1 cellular context compared by ENCODE assay signal in genomic region chr3:193130576-193130975, GRCh38.
TF ChIP-seq lines count a peak whose summit lies in the region.

No MANE protein-coding gene starts in this region.

TF ChIP-seq in HepG2, 621 proteins besides CTCF, POLR2A, EP300 and RAD21 (continued from another document):
- TF ChIP-seq, protein P1, sequence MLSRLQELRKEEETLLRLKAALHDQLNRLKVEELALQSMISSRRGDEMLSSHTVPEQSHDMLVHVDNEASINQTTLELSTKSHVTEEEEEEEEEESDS (CRISPR knock-in tag; IDR thresholded peaks at IDR 0.05; ENCODE audit: borderline replicate concordance) = no peak
- TF ChIP-seq ZNF224 (CRISPR knock-in tag; IDR thresholded peaks at IDR 0.05) (no peak), PCBP2 (optimal IDR thresholded peaks at IDR 0.05; ENCODE audit: low read depth, low read length, poor library complexity, severe bottlenecking) (no peak), ZNF737 (CRISPR knock-in tag; IDR thresholded peaks at IDR 0.05; ENCODE audit: borderline replicate concordance) (no peak), CREBL2 (CRISPR knock-in tag; IDR thresholded peaks at IDR 0.05; ENCODE audit: borderline replicate concordance) (no peak), NFE2L2 (IDR thresholded peaks at IDR 0.05; ENCODE audit: low read length) (no peak)
- TF ChIP-seq, protein P2, sequence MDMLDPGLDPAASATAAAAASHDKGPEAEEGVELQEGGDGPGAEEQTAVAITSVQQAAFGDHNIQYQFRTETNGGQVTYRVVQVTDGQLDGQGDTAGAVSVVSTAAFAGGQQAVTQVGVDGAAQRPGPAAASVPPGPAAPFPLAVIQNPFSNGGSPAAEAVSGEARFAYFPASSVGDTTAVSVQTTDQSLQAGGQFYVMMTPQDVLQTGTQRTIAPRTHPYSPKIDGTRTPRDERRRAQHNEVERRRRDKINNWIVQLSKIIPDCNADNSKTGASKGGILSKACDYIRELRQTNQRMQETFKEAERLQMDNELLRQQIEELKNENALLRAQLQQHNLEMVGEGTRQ (IDR thresholded peaks at IDR 0.05; ENCODE audit: low read depth, low read length) = 0 out of 2 replicates have a peak, but pooled peaks have one; percentile 34
- TF ChIP-seq, protein P2 (CRISPR knock-in tag; IDR thresholded peaks at IDR 0.05; ENCODE audit: borderline replicate concordance) = no peak
- TF ChIP-seq, protein P3, sequence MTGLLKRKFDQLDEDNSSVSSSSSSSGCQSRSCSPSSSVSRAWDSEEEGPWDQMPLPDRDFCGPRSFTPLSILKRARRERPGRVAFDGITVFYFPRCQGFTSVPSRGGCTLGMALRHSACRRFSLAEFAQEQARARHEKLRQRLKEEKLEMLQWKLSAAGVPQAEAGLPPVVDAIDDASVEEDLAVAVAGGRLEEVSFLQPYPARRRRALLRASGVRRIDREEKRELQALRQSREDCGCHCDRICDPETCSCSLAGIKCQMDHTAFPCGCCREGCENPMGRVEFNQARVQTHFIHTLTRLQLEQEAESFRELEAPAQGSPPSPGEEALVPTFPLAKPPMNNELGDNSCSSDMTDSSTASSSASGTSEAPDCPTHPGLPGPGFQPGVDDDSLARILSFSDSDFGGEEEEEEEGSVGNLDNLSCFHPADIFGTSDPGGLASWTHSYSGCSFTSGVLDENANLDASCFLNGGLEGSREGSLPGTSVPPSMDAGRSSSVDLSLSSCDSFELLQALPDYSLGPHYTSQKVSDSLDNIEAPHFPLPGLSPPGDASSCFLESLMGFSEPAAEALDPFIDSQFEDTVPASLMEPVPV (CRISPR knock-in tag; IDR thresholded peaks at IDR 0.05) = no peak
- TF ChIP-seq, protein P4, sequence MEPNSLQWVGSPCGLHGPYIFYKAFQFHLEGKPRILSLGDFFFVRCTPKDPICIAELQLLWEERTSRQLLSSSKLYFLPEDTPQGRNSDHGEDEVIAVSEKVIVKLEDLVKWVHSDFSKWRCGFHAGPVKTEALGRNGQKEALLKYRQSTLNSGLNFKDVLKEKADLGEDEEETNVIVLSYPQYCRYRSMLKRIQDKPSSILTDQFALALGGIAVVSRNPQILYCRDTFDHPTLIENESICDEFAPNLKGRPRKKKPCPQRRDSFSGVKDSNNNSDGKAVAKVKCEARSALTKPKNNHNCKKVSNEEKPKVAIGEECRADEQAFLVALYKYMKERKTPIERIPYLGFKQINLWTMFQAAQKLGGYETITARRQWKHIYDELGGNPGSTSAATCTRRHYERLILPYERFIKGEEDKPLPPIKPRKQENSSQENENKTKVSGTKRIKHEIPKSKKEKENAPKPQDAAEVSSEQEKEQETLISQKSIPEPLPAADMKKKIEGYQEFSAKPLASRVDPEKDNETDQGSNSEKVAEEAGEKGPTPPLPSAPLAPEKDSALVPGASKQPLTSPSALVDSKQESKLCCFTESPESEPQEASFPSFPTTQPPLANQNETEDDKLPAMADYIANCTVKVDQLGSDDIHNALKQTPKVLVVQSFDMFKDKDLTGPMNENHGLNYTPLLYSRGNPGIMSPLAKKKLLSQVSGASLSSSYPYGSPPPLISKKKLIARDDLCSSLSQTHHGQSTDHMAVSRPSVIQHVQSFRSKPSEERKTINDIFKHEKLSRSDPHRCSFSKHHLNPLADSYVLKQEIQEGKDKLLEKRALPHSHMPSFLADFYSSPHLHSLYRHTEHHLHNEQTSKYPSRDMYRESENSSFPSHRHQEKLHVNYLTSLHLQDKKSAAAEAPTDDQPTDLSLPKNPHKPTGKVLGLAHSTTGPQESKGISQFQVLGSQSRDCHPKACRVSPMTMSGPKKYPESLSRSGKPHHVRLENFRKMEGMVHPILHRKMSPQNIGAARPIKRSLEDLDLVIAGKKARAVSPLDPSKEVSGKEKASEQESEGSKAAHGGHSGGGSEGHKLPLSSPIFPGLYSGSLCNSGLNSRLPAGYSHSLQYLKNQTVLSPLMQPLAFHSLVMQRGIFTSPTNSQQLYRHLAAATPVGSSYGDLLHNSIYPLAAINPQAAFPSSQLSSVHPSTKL (CRISPR knock-in tag; IDR thresholded peaks at IDR 0.05) = no peak
TF ChIP-seq in HepG2: peak in this region for 2.
